24 cellular contexts compared by ENCODE assay signal in genomic region chr5:139361821-139362429, GRCh38. TPM values are rescaled to one million over a fixed set of nuclear protein-coding genes. Genes with fewer than 3 reads are reported as not detected.
"Had no signal": no experiment of that assay in that cellular context is flagged by ENCODE, and none has a peak within 500 bp of the region (broad histone marks: within the 10 kb centered on the region; RNA-seq: fewer than 3 reads in every experiment).

No MANE protein-coding gene starts in this region.

- H3K27me3 ChIP-seq: body of pancreas, foreskin keratinocyte, hepatocyte, neutrophil, thyroid gland had no signal

- H3K4me2 ChIP-seq: hepatocyte had no signal

- ATAC-seq: activated CD8-positive, alpha-beta T cell treated with anti-CD3 and anti-CD28 coated beads for 36 hours; body of pancreas; foreskin keratinocyte; left cardiac atrium; natural killer cell treated with Interleukin-12 subunit alpha and Interleukin-12 subunit beta and Interleukin-15 and Interleukin-18, amount 100 ng/mL, for 72 hours; sciatic nerve had no signal

- H3K9me3 ChIP-seq: body of pancreas, neutrophil, thyroid gland had no signal

- H3K27me3 Mint-ChIP-seq: activated CD8-positive, alpha-beta T cell treated with anti-CD3 and anti-CD28 coated beads for 36 hours; activated naive CD8-positive, alpha-beta T cell treated with anti-CD3 and anti-CD28 coated beads for 36 hours; natural killer cell treated with Interleukin-12 subunit alpha and Interleukin-12 subunit beta and Interleukin-15 and Interleukin-18, amount 100 ng/mL, for 72 hours had no signal

- H3K9me3 Mint-ChIP-seq: activated CD8-positive, alpha-beta T cell treated with anti-CD3 and anti-CD28 coated beads for 36 hours; activated naive CD8-positive, alpha-beta T cell treated with anti-CD3 and anti-CD28 coated beads for 36 hours; endodermal cell; natural killer cell treated with Interleukin-12 subunit alpha and Interleukin-12 subunit beta and Interleukin-15 and Interleukin-18, amount 100 ng/mL, for 72 hours had no signal

- H3K4me3 Mint-ChIP-seq: activated CD8-positive, alpha-beta T cell treated with anti-CD3 and anti-CD28 coated beads for 36 hours; activated naive CD8-positive, alpha-beta T cell treated with anti-CD3 and anti-CD28 coated beads for 36 hours; endodermal cell; natural killer cell treated with Interleukin-12 subunit alpha and Interleukin-12 subunit beta and Interleukin-15 and Interleukin-18, amount 100 ng/mL, for 72 hours had no signal

- H3K4me1 ChIP-seq: body of pancreas, foreskin keratinocyte, parathyroid adenoma had no signal

- H3K4me1 Mint-ChIP-seq: endodermal cell had no signal

- H3K27ac Mint-ChIP-seq: activated naive CD8-positive, alpha-beta T cell treated with anti-CD3 and anti-CD28 coated beads for 36 hours; endodermal cell; natural killer cell treated with Interleukin-12 subunit alpha and Interleukin-12 subunit beta and Interleukin-15 and Interleukin-18, amount 100 ng/mL, for 72 hours had no signal

- H3K4me3 ChIP-seq: body of pancreas, hepatocyte, thyroid gland had no signal

- H3K9ac ChIP-seq: parathyroid adenoma had no signal

- DNase-seq: activated CD4-positive, alpha-beta T cell treated with anti-CD3 and anti-CD28 coated beads for 4 hours; activated CD8-positive, alpha-beta T cell treated with anti-CD3 and anti-CD28 coated beads for 36 hours; activated naive CD4-positive, alpha-beta T cell; activated naive CD8-positive, alpha-beta T cell treated with anti-CD3 and anti-CD28 coated beads for 36 hours; body of pancreas; central memory CD4-positive, alpha-beta T cell; endodermal cell; foreskin keratinocyte; left cardiac atrium; mesendoderm; stimulated activated CD4-positive, alpha-beta T cell treated with anti-CD3 and anti-CD28 coated beads, Interleukin-4, amount 100 ng/mL, for 4 hours; stimulated activated naive CD4-positive, alpha-beta T cell; T-helper 2 cell; thyroid gland; WERI-Rb-1 had no signal

- H3K27ac ChIP-seq: body of pancreas, epithelial cell of prostate, foreskin keratinocyte, hepatocyte, neutrophil, parathyroid adenoma, thyroid gland, WERI-Rb-1 had no signal

- H2AFZ ChIP-seq: hepatocyte, parathyroid adenoma had no signal

RNA-seq across cellular contexts. Expression of gene SLC23A1, which starts 21.2 kb away (rescaled TPM):
- total RNA-seq: activated naive CD8-positive, alpha-beta T cell treated with anti-CD3 and anti-CD28 coated beads for 36 hours; fibroblast of lung; foreskin keratinocyte; left cardiac atrium; sciatic nerve; subcutaneous adipose tissue; thyroid gland had no signal
- polyA plus RNA-seq: fibroblast of lung, foreskin keratinocyte had no signal

RNA-seq across cellular contexts. Expression of gene MZB1, which starts 27.8 kb away (rescaled TPM):
- total RNA-seq: hepatocyte, lower leg skin had no signal
- polyA plus RNA-seq: fibroblast of lung had no signal
